20 cellular contexts compared by ENCODE assay signal in the genomic region with DNA sequence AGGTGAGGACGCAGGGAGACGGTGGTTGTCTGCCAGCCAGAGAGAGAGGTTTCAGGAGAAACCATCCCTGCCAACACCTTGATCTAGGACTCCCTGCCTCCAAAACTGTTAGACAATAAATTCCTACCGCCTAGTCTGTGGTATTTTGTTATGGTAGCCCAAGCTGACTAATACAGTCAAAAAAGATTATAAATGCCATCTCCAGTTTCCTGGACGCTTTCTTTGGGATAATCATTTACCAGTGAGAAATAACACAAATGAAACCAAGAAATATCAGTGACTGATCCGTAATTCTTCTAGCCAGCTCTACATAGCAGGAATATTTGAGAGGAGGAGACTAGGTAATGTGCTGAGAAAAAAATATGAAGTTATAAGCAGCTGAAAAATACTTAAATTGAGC.
"Had no signal": no experiment of that assay in that cellular context is flagged by ENCODE, and none has a peak within 500 bp of the region (broad histone marks: within the 10 kb centered on the region; RNA-seq: fewer than 3 reads in every experiment).

No MANE protein-coding gene starts in this region.

- H3K9me3 ChIP-seq: mucosa of descending colon, neutrophil, pancreas, right lobe of liver, suprapubic skin, transverse colon, upper lobe of right lung, uterus had no signal

- ATAC-seq: effector memory CD8-positive, alpha-beta T cell; left lobe of liver; mucosa of descending colon; natural killer cell treated with Interleukin-12 subunit alpha and Interleukin-12 subunit beta and Interleukin-15 and Interleukin-18, amount 100 ng/mL, for 72 hours; pancreas; right lobe of liver; stimulated activated naive B cell treated with anti-CD40 and anti-IgM and Interleukin-4, amounts not matched to agents 10 μg/mL and 1 μg/mL and 100 μg/mL, for 72 hours; upper lobe of right lung had no signal

- H3K36me3 ChIP-seq: neutrophil, pancreas, right lobe of liver, suprapubic skin, transverse colon, upper lobe of right lung, uterus had no signal

- H3K27me3 ChIP-seq: neutrophil, pancreas, right lobe of liver, suprapubic skin, transverse colon, upper lobe of right lung, uterus had no signal

- H3K4me1 ChIP-seq: pancreas, right lobe of liver, suprapubic skin, transverse colon, uterus had no signal

- DNase-seq: cortex of kidney; effector memory CD8-positive, alpha-beta T cell; head of caudate nucleus; kidney; mucosa of descending colon; naive B cell; pancreas; right lobe of liver; small intestine; stimulated activated CD4-positive, alpha-beta T cell treated with anti-CD3 and anti-CD28 coated beads, Interleukin-15, amount 100 ng/mL, for 24 hours; stimulated activated CD4-positive, alpha-beta T cell treated with anti-CD3 and anti-CD28 coated beads, Interleukin-2, amount 100 ng/mL, for 48 hours; stimulated activated naive B cell treated with anti-CD40 and anti-IgM and Interleukin-4, amounts not matched to agents 10 μg/mL and 1 μg/mL and 100 μg/mL, for 72 hours; transverse colon; upper lobe of right lung; uterus had no signal

- H3K27ac ChIP-seq: neutrophil, pancreas, right lobe of liver, suprapubic skin, transverse colon, upper lobe of right lung, uterus had no signal

- H3K4me3 ChIP-seq: lung, mucosa of descending colon, pancreas, right lobe of liver, suprapubic skin, transverse colon, upper lobe of right lung, uterus had no signal
